Comparison of ENCODE assay signal across 20 cellular contexts in genomic region chr20:39778847-39779641, GRCh38.
A peak's percentile ranks its signal among the peaks of the same experiment; 100 is the strongest.
DNase-seq lines count a peak whose midpoint lies in the region; ATAC-seq and TF ChIP-seq lines count a peak whose summit lies in the region.
"Had no signal": no experiment of that assay in that cellular context is flagged by ENCODE, and none has a peak within 500 bp of the region (broad histone marks: within the 10 kb centered on the region; RNA-seq: fewer than 3 reads in every experiment).

No MANE protein-coding gene starts in this region.

- CTCF ChIA-PET in Caco-2 (lab: Charles Lee) = no interaction called here

- peaks cover 22% of the 10 kb centered on the region for H3K9me3 Mint-ChIP-seq in nephron
- peaks cover 17% of the 10 kb centered on the region for H3K9me3 Mint-ChIP-seq in Caco-2 (ENCODE audit: unreplicated experiment)
- H3K9me3 Mint-ChIP-seq in stimulated activated naive B cell treated with anti-CD40 and anti-IgM and Interleukin-4, amounts not matched to agents 10 μg/mL and 1 μg/mL and 100 μg/mL, for 72 hours = peaks cover 0 to 4% of the 10 kb centered on the region in 2 donors

- H3K4me1 ChIP-seq in Caco-2 = no peaks in the 10 kb centered on the region

- ATAC-seq in stimulated activated naive B cell treated with anti-CD40 and anti-IgM and Interleukin-4, amounts not matched to agents 10 μg/mL and 1 μg/mL and 100 μg/mL, for 72 hours (replicated peaks) = no peak
- no peak for ATAC-seq in GM19035 (IDR thresholded peaks at IDR 0.05; ENCODE audit: unreplicated experiment)
- ATAC-seq: activated T-cell treated with anti-CD3 and anti-CD28 coated beads, Interleukin-2, amount 50 U/mL, for 4 hours; heart left ventricle; mucosa of descending colon; PC-3; SK-N-SH treated with all-trans-retinoic acid at 6 μM for 48 hours had no signal

- H3K9me3 ChIP-seq in Caco-2 = peaks cover 4% of the 10 kb centered on the region; the same call in 1 of the 2 replicates
- H3K9me3 ChIP-seq: mucosa of descending colon had no signal

- DNase-seq in AG10803 (ENCODE audit: low read depth) (peak; percentile 14), LNCaP clone FGC (ENCODE audit: low read depth) (no peak), cerebellar cortex (ENCODE audit: low spot score) (peak; percentile 6), Caco-2 (no peak)
- no peak for DNase-seq in stimulated activated CD4-positive, alpha-beta T cell treated with anti-CD3 and anti-CD28 coated beads, Interleukin-15, amount 100 ng/mL, for 24 hours
- no peak for DNase-seq in stimulated activated naive B cell treated with anti-CD40 and anti-IgM and Interleukin-4, amounts not matched to agents 10 μg/mL and 1 μg/mL and 100 μg/mL, for 72 hours
- DNase-seq: activated CD4-positive, alpha-beta T cell treated with anti-CD3 and anti-CD28 coated beads, Interleukin-2, amount 50 U/mL, for 48 hours; activated naive CD8-positive, alpha-beta T cell treated with anti-CD3 and anti-CD28 coated beads for 36 hours; activated T-cell treated with anti-CD3 and anti-CD28 coated beads, Interleukin-2, amount 50 U/mL, for 4 hours; AML-193; heart left ventricle; kidney glomerular epithelial cell; mucosa of descending colon; NCI-H2029; NCI-H524; PC-3 had no signal

- no peak overlapping the region for H3K4me3 ChIP-seq in AG10803 (ENCODE audit: low read length)
- H3K4me3 ChIP-seq in LNCaP clone FGC (ENCODE audit: low read depth, low read length) = no peak overlapping the region
- H3K4me3 ChIP-seq in Caco-2 (ENCODE audit: low read depth, low read length) = no peak overlapping the region
- H3K4me3 ChIP-seq: heart left ventricle, mucosa of descending colon had no signal

- POLR2A ChIA-PET in Caco-2 (lab: Charles Lee) = no interaction called here

- no TSS peak for BruUV-seq in Caco-2 (replicated peaks; lab: Mats Ljungman, UMichigan)

- H3K36me3 Mint-ChIP-seq in nephron (ENCODE audit: low read depth) = peaks cover 3% of the 10 kb centered on the region
- no peaks in the 10 kb centered on the region for H3K36me3 Mint-ChIP-seq in Caco-2 (ENCODE audit: insufficient read depth, unreplicated experiment)
- H3K36me3 Mint-ChIP-seq in stimulated activated naive B cell treated with anti-CD40 and anti-IgM and Interleukin-4, amounts not matched to agents 10 μg/mL and 1 μg/mL and 100 μg/mL, for 72 hours = no peaks in the 10 kb centered on the region
- H3K36me3 Mint-ChIP-seq: activated naive CD8-positive, alpha-beta T cell treated with anti-CD3 and anti-CD28 coated beads for 36 hours had no signal

- H3K27me3 Mint-ChIP-seq in nephron (ENCODE audit: low read depth) = no peaks in the 10 kb centered on the region
- H3K27me3 Mint-ChIP-seq in Caco-2 (ENCODE audit: insufficient read depth, unreplicated experiment) = no peaks in the 10 kb centered on the region
- no peaks in the 10 kb centered on the region for H3K27me3 Mint-ChIP-seq in stimulated activated naive B cell treated with anti-CD40 and anti-IgM and Interleukin-4, amounts not matched to agents 10 μg/mL and 1 μg/mL and 100 μg/mL, for 72 hours
- H3K27me3 Mint-ChIP-seq: activated naive CD8-positive, alpha-beta T cell treated with anti-CD3 and anti-CD28 coated beads for 36 hours; stimulated activated naive CD8-positive, alpha-beta T cell treated with anti-CD3 and anti-CD28 coated beads, Interleukin-15, Interleukin-2, amounts not matched to agents 100 ng/mL and 50 ng/mL, for 24 hours had no signal

- H3K36me3 ChIP-seq in Caco-2 (ENCODE audit: control insufficient read depth, insufficient read depth, low read length) = no peaks in the 10 kb centered on the region
- H3K36me3 ChIP-seq: heart left ventricle had no signal

- H3K27ac Mint-ChIP-seq in nephron = peak overlapping the region in 2 of 3 experiments; percentile 78 to 90
- H3K27ac Mint-ChIP-seq in Caco-2 (ENCODE audit: unreplicated experiment) = no peak overlapping the region
- no peak overlapping the region for H3K27ac Mint-ChIP-seq in stimulated activated naive B cell treated with anti-CD40 and anti-IgM and Interleukin-4, amounts not matched to agents 10 μg/mL and 1 μg/mL and 100 μg/mL, for 72 hours
- H3K27ac Mint-ChIP-seq: activated naive CD8-positive, alpha-beta T cell treated with anti-CD3 and anti-CD28 coated beads for 36 hours; stimulated activated naive CD8-positive, alpha-beta T cell treated with anti-CD3 and anti-CD28 coated beads, Interleukin-15, Interleukin-2, amounts not matched to agents 100 ng/mL and 50 ng/mL, for 24 hours had no signal

- intact Hi-C loops in Caco-2 (cut with micrococcal nuclease; ENCODE audit: unreplicated experiment) = no loop called here

- TF ChIP-seq CTCF in AG10803 (conservative IDR thresholded peaks at IDR 0.05; ENCODE audit: low read length) (peak; percentile 39), LNCaP clone FGC (IDR thresholded peaks at IDR 0.05; ENCODE audit: control insufficient read depth, extremely low read depth, insufficient read depth) (peak; percentile 26; the same call in 1 of the 2 replicates), nephron (IDR thresholded peaks at IDR 0.05; ENCODE audit: unreplicated experiment in 3 of 3) (peak in 2 of 3 experiments; percentile 26 to 35), Caco-2 (IDR thresholded peaks at IDR 0.05; ENCODE audit: insufficient read depth in 1 of 2, low read depth in 1 of 2, low read length in 1 of 2, severe bottlenecking in 1 of 2, unreplicated experiment in 1 of 2) (no peak)

- H3K27me3 ChIP-seq in Caco-2 (replicated peaks; ENCODE audit: control insufficient read depth, insufficient read depth, low read length) = no peaks in the 10 kb centered on the region
- H3K27me3 ChIP-seq: heart left ventricle had no signal

- H3K4me3 Mint-ChIP-seq in nephron (no peak overlapping the region), Caco-2 (ENCODE audit: unreplicated experiment) (no peak overlapping the region)
- H3K4me3 Mint-ChIP-seq in stimulated activated naive B cell treated with anti-CD40 and anti-IgM and Interleukin-4, amounts not matched to agents 10 μg/mL and 1 μg/mL and 100 μg/mL, for 72 hours = no peak overlapping the region
- H3K4me3 Mint-ChIP-seq: activated naive CD8-positive, alpha-beta T cell treated with anti-CD3 and anti-CD28 coated beads for 36 hours; activated T-cell treated with anti-CD3 and anti-CD28 coated beads, Interleukin-2, amount 50 U/mL, for 4 hours; stimulated activated naive CD8-positive, alpha-beta T cell treated with anti-CD3 and anti-CD28 coated beads, Interleukin-15, Interleukin-2, amounts not matched to agents 100 ng/mL and 50 ng/mL, for 24 hours had no signal

- H3K4me1 Mint-ChIP-seq in nephron = peaks cover 22% of the 10 kb centered on the region
- H3K4me1 Mint-ChIP-seq in Caco-2 (ENCODE audit: low read depth, unreplicated experiment) = no peaks in the 10 kb centered on the region
- H3K4me1 Mint-ChIP-seq in stimulated activated naive B cell treated with anti-CD40 and anti-IgM and Interleukin-4, amounts not matched to agents 10 μg/mL and 1 μg/mL and 100 μg/mL, for 72 hours = no peaks in the 10 kb centered on the region
- H3K4me1 Mint-ChIP-seq: activated naive CD8-positive, alpha-beta T cell treated with anti-CD3 and anti-CD28 coated beads for 36 hours had no signal

Comparison
In these comparisons a context has a peak if more than half of its experiments do, and no peak if none do; other contexts are left out.
1. DNase-seq: peak in AG10803 (single experiment) and cerebellar cortex (single experiment); none in LNCaP clone FGC (single experiment), Caco-2 (0 of 2), stimulated activated CD4-positive, alpha-beta T cell treated with anti-CD3 and anti-CD28 coated beads, Interleukin-15, amount 100 ng/mL, for 24 hours (single experiment) and stimulated activated naive B cell treated with anti-CD40 and anti-IgM and Interleukin-4, amounts not matched to agents 10 μg/mL and 1 μg/mL and 100 μg/mL, for 72 hours (single experiment).
2. CTCF ChIP-seq: peak in AG10803 (single experiment), LNCaP clone FGC (single experiment) and nephron (2 of 3); none in Caco-2 (0 of 2).
3. H3K27ac Mint-ChIP-seq: peak in nephron (2 of 3); none in Caco-2 (single experiment) and stimulated activated naive B cell treated with anti-CD40 and anti-IgM and Interleukin-4, amounts not matched to agents 10 μg/mL and 1 μg/mL and 100 μg/mL, for 72 hours (single experiment).